Comparison of ENCODE assay signal across 8 cellular contexts in the genomic region with DNA sequence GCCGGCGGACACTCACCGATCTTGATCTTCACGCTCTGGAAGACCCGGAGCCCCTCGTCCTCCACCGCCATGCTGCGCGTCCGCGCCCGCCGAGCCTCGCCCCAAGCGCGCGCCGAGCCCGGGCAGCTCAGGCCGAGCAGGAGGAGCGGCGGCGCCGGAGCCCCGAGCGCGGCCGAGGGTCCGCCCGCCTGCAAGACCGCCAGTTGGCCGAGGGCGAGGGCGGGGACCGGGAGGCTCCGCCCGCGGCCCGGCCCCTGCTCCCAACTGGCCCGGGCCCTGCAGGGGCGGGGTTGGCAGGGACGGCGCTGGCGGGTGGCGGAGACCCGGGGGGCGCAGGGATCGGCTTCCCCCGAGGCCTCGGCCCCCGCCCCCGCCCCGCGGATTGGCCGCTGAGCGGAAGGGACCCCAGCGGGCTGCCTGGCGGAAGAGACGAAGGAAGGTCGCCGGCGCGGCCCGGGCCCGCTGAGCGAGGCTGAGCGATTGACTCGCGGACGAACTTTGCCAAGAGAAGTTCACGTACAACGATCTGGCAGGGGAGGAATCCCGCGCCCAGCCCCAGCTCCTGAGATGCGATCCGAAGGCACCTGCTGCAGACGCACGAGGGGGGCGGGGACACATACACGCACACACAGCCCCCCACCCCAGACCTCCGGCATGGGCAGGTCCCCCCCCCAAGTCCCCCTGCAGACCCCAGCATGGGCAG. TPM values are rescaled to one million over a fixed set of nuclear protein-coding genes. Genes with fewer than 3 reads are reported as not detected.
DNase-seq lines count a peak whose midpoint lies in the region; ATAC-seq and TF ChIP-seq lines count a peak whose summit lies in the region.

A gene with protein sequence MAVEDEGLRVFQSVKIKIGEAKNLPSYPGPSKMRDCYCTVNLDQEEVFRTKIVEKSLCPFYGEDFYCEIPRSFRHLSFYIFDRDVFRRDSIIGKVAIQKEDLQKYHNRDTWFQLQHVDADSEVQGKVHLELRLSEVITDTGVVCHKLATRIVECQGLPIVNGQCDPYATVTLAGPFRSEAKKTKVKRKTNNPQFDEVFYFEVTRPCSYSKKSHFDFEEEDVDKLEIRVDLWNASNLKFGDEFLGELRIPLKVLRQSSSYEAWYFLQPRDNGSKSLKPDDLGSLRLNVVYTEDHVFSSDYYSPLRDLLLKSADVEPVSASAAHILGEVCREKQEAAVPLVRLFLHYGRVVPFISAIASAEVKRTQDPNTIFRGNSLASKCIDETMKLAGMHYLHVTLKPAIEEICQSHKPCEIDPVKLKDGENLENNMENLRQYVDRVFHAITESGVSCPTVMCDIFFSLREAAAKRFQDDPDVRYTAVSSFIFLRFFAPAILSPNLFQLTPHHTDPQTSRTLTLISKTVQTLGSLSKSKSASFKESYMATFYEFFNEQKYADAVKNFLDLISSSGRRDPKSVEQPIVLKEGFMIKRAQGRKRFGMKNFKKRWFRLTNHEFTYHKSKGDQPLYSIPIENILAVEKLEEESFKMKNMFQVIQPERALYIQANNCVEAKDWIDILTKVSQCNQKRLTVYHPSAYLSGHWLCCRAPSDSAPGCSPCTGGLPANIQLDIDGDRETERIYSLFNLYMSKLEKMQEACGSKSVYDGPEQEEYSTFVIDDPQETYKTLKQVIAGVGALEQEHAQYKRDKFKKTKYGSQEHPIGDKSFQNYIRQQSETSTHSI (minus strand): TSS at position 205 of the 703 bp plus-strand sequence. CDS start 134 bp downstream, at position 71.

- DNase-seq in BE2C = peak; percentile 92
- DNase-seq in NCI-H748 (lab: John Stamatoyannopoulos, UW; ENCODE audit: unreplicated experiment) = peak; percentile 90
- DNase-seq in activated T-cell treated with anti-CD3 and anti-CD28 coated beads for 48 hours (ENCODE audit: low read depth) = peak; percentile 75
- no peak for DNase-seq in epithelial cell of prostate (ENCODE audit: low read depth, low spot score)
- DNase-seq in mesenteric fat pad (ENCODE audit: low spot score) = no peak
- DNase-seq in stromal cell of bone marrow (ENCODE audit: low read depth) = peak; percentile 65

- TF ChIP-seq CTCF in BE2C (IDR thresholded peaks at IDR 0.05; ENCODE audit: low read depth, low read length) = no peak

- ATAC-seq in GM19023 (IDR thresholded peaks at IDR 0.05; ENCODE audit: unreplicated experiment) = peak; percentile 59
- ATAC-seq in HG03103 (IDR thresholded peaks at IDR 0.05; ENCODE audit: low read depth, unreplicated experiment) = peak; percentile 50

- H3K9me3 ChIP-seq in BE2C = no peaks in the 10 kb centered on the region

- H3K27me3 ChIP-seq in BE2C = no peaks in the 10 kb centered on the region

- no peaks in the 10 kb centered on the region for H3K36me3 ChIP-seq in BE2C

- H3K4me1 ChIP-seq in BE2C = peaks cover 20% of the 10 kb centered on the region

- peak within 1 kb of the TSS; percentile 93 for H3K4me3 ChIP-seq in BE2C (ENCODE audit: low read depth, low read length)

- peak within 1 kb of the TSS; percentile 78 for H3K27ac ChIP-seq in epithelial cell of prostate

RNA-seq across cellular contexts. Expression of the gene that starts here (rescaled TPM):
- polyA plus RNA-seq in BE2C (2012; ENCODE audit: insufficient read depth, insufficient read length, low read depth) = 5.1 TPM
- total RNA-seq in mesenteric fat pad = 102 TPM

Comparison
In these comparisons a context has a peak if more than half of its experiments do, and no peak if none do; other contexts are left out.
1. DNase-seq: peak in BE2C (single experiment), NCI-H748 (single experiment), activated T-cell treated with anti-CD3 and anti-CD28 coated beads for 48 hours (single experiment) and stromal cell of bone marrow (single experiment); none in epithelial cell of prostate (single experiment) and mesenteric fat pad (single experiment).